In genomic region chr20:62382306-62383198, GRCh38 we compare ENCODE assay signal across 8 cellular contexts. TPM values are rescaled to one million over a fixed set of nuclear protein-coding genes. Genes with fewer than 3 reads are reported as not detected.
DNase-seq lines count a peak whose midpoint lies in the region; ATAC-seq, FAIRE-seq and TF ChIP-seq lines count a peak whose summit lies in the region.

No MANE protein-coding gene starts in this region.

- peak; percentile 10 for DNase-seq in GF-D8 (lab: John Stamatoyannopoulos, UW)
- DNase-seq in NCI-H2081 (lab: John Stamatoyannopoulos, UW), result peak; percentile 80 to 85
- DNase-seq in T1000 (lab: John Stamatoyannopoulos, UW), result peak; percentile 24
- DNase-seq in astrocyte (ENCODE audit: low read depth), result peak; percentile 49
- peak in 41 of 51 donors; percentile 19 to 79 (median 50) for DNase-seq in hypothalamus (lab: John Stamatoyannopoulos, UW)
- peak; percentile 50 to 67 for DNase-seq in stimulated activated CD4-positive, alpha-beta T cell treated with anti-CD3 and anti-CD28 coated beads, Interleukin-15, amount 100 ng/mL, for 1 hour (ENCODE audit: low read depth in 1 of 2, low spot score in 1 of 2)
- no peak for DNase-seq in ureter (ENCODE audit: low spot score)

- peaks cover 30% of the 10 kb centered on the region for H3K79me2 ChIP-seq in astrocyte (ENCODE audit: insufficient read depth, low read length)

- H4K20me1 ChIP-seq in astrocyte (ENCODE audit: insufficient read depth, low read length), result peaks cover 28% of the 10 kb centered on the region

- no peak for FAIRE-seq in astrocyte (lab: Jason Lieb, UNC)

- no peak overlapping the region for H2AFZ ChIP-seq in astrocyte (ENCODE audit: low read depth, low read length)

- H3K36me3 ChIP-seq in astrocyte (ENCODE audit: insufficient read depth, low read length), result peaks cover 2% of the 10 kb centered on the region

- no peak overlapping the region for H3K9ac ChIP-seq in astrocyte (ENCODE audit: low read length)

- H3K9me3 ChIP-seq in astrocyte (ENCODE audit: insufficient read depth, low read depth, low read length), result no peaks in the 10 kb centered on the region

- no peak overlapping the region for H3K4me2 ChIP-seq in astrocyte (ENCODE audit: low read length)

- peak overlapping the region; percentile 66 for H3K4me3 Mint-ChIP-seq in astrocyte (ENCODE audit: unreplicated experiment)

- H3K4me1 Mint-ChIP-seq in astrocyte (ENCODE audit: low read depth, unreplicated experiment), result peaks cover 12% of the 10 kb centered on the region

- peaks cover 2% of the 10 kb centered on the region for H3K9me3 Mint-ChIP-seq in astrocyte (ENCODE audit: unreplicated experiment)

- peaks cover 8% of the 10 kb centered on the region for H3K36me3 Mint-ChIP-seq in astrocyte (ENCODE audit: low read depth, unreplicated experiment)

- no peak overlapping the region for H3K27ac Mint-ChIP-seq in astrocyte (ENCODE audit: unreplicated experiment)

- no peak overlapping the region for H3K4me3 ChIP-seq in astrocyte (ENCODE audit: insufficient read depth, low read depth, low read length)

- peak; percentile 79 for TF ChIP-seq CTCF in astrocyte (IDR thresholded peaks at IDR 0.05; ENCODE audit: insufficient read depth, low read depth, low read length)

- no peaks in the 10 kb centered on the region for H3K27me3 Mint-ChIP-seq in astrocyte (ENCODE audit: low read depth, unreplicated experiment)

- H3K27ac ChIP-seq in astrocyte (ENCODE audit: low read depth, low read length), result no peak overlapping the region

- peaks cover 23% of the 10 kb centered on the region for H3K4me1 ChIP-seq in astrocyte (ENCODE audit: insufficient read depth, low read length)

- no peaks in the 10 kb centered on the region for H3K27me3 ChIP-seq in astrocyte (ENCODE audit: insufficient read depth, low read length)

- ATAC-seq in HG02623 (IDR thresholded peaks at IDR 0.05; ENCODE audit: unreplicated experiment), result peak; percentile 59

RNA-seq across cellular contexts. Expression of gene RPS21, which starts 4.4 kb away (rescaled TPM):
- total RNA-seq in astrocyte (1,126 and 1,251 TPM in 2 replicates), ureter (1,691 TPM)

RNA-seq across cellular contexts. Expression of gene LAMA5, which starts 15.4 kb away (rescaled TPM):
- total RNA-seq in astrocyte (285 and 350 TPM in 2 replicates), ureter (433 TPM)

RNA-seq across cellular contexts. Expression of gene CABLES2, which starts 24.5 kb away (rescaled TPM):
- total RNA-seq in astrocyte (4.4 and 5.4 TPM in 2 replicates), ureter (4.0 TPM)

RNA-seq across cellular contexts. Expression of gene RBBP8NL, which starts 44.8 kb away (rescaled TPM):
- total RNA-seq in astrocyte (0.14 TPM in 1 of 2 replicates, not detected in the other), ureter (11.4 TPM)
